In genomic region chr7:41421056-41421455, GRCh38 we compare ENCODE assay signal across 17 cellular contexts.
A peak's percentile ranks its signal among the peaks of the same experiment; 100 is the strongest.
DNase-seq lines count a peak whose midpoint lies in the region; ATAC-seq and TF ChIP-seq lines count a peak whose summit lies in the region.
"Had no signal": no experiment of that assay in that cellular context is flagged by ENCODE, and none has a peak within 500 bp of the region (broad histone marks: within the 10 kb centered on the region; RNA-seq: fewer than 3 reads in every experiment).

No MANE protein-coding gene starts in this region.

- no peaks in the 10 kb centered on the region for H3K27me3 Mint-ChIP-seq in GM23338 (ENCODE audit: insufficient read depth, low read depth, poor library complexity)
- H3K27me3 Mint-ChIP-seq: B cell; CD4-positive, alpha-beta T cell had no signal

- DNase-seq in AG10803 (ENCODE audit: low read depth): peak; percentile 53
- no peak for DNase-seq in GM23338 (ENCODE audit: low spot score)
- no peak for DNase-seq in smooth muscle cell (lab: John Stamatoyannopoulos, UW; ENCODE audit: unreplicated experiment)
- no peak for DNase-seq in amniotic stem cell (lab: John Stamatoyannopoulos, UW)
- no peak for DNase-seq in heart right ventricle
- DNase-seq in gastrocnemius medialis: no peak
- DNase-seq: Caco-2; Calu3; CD4-positive, alpha-beta T cell; CD8-positive, alpha-beta T cell; DMS79 treated with DMSO at 0.1 percent for 48 hours; GF-D8 had no signal

- TF ChIP-seq CTCF in AG10803 (conservative IDR thresholded peaks at IDR 0.05; ENCODE audit: low read length) (no peak), GM23338 (conservative IDR thresholded peaks at IDR 0.05; ENCODE audit: low read depth in 2 of 2) (no peak), smooth muscle cell (IDR thresholded peaks at IDR 0.05; ENCODE audit: borderline replicate concordance, insufficient read depth, poor library complexity, severe bottlenecking) (no peak), heart right ventricle (IDR thresholded peaks at IDR 0.05) (no peak), gastrocnemius medialis (IDR thresholded peaks at IDR 0.05 in 4 of 5, conservative IDR thresholded peaks at IDR 0.05 in 1 of 5) (no peak)

- no peaks in the 10 kb centered on the region; the same call in 1 of the 2 replicates for H3K4me1 ChIP-seq in GM23338 (ENCODE audit: insufficient read depth)
- no peaks in the 10 kb centered on the region for H3K4me1 ChIP-seq in smooth muscle cell (ENCODE audit: low read depth)
- no peaks in the 10 kb centered on the region for H3K4me1 ChIP-seq in heart right ventricle
- H3K4me1 ChIP-seq in gastrocnemius medialis: no peaks in the 10 kb centered on the region
- H3K4me1 ChIP-seq: A549; BLaER1 treated with 17β-estradiol and CSF1 and Interleukin-3, amounts not matched to agents 10 nM and 100 nM; Caco-2 had no signal

- no peak overlapping the region for H3K4me3 Mint-ChIP-seq in GM23338
- H3K4me3 Mint-ChIP-seq: B cell; CD4-positive, alpha-beta T cell; CD8-positive, alpha-beta T cell had no signal

- H3K4me3 ChIP-seq in AG10803 (ENCODE audit: low read length) (no peak overlapping the region), GM23338 (no peak overlapping the region), smooth muscle cell (no peak overlapping the region), heart right ventricle (no peak overlapping the region), gastrocnemius medialis (no peak overlapping the region)
- H3K4me3 ChIP-seq: A549; BLaER1 treated with 17β-estradiol and CSF1 and Interleukin-3, amounts not matched to agents 10 nM and 100 nM had no signal

- H3K9me2 ChIP-seq in GM23338 (ENCODE audit: insufficient read depth): no peaks in the 10 kb centered on the region

- H3K9ac ChIP-seq in smooth muscle cell (ENCODE audit: low read depth): no peak overlapping the region
- H3K9ac ChIP-seq: BLaER1 treated with 17β-estradiol and CSF1 and Interleukin-3, amounts not matched to agents 10 nM and 100 nM had no signal

- TF ChIP-seq POLR2A in gastrocnemius medialis (IDR thresholded peaks at IDR 0.05): no peak

- no peaks in the 10 kb centered on the region for H3F3A ChIP-seq in GM23338 (replicated peaks; ENCODE audit: low read depth)
- peaks cover 5% of the 10 kb centered on the region for H3F3A ChIP-seq in smooth muscle cell (ENCODE audit: low read depth)

- H3K27ac ChIP-seq in GM23338 (ENCODE audit: low read depth): no peak overlapping the region
- H3K27ac ChIP-seq in smooth muscle cell (ENCODE audit: low read depth): no peak overlapping the region
- H3K27ac ChIP-seq in heart right ventricle: no peak overlapping the region
- H3K27ac ChIP-seq in gastrocnemius medialis: no peak overlapping the region
- H3K27ac ChIP-seq: 22Rv1; A549; BLaER1 treated with 17β-estradiol and CSF1 and Interleukin-3, amounts not matched to agents 10 nM and 100 nM; C4-2B had no signal

- in situ Hi-C loops in gastrocnemius medialis (cut with MboI; ENCODE audit: low sequenced_read_pairs in 4 of 4): loop anchor here in 1 of 4 donors (25.0 kb wide), 1 partner anchor 91 kb away; no protein-coding TSS in a partner anchor

- no peak overlapping the region for H3K27ac Mint-ChIP-seq in GM23338
- H3K27ac Mint-ChIP-seq: B cell; CD4-positive, alpha-beta T cell; CD8-positive, alpha-beta T cell had no signal

- no peaks in the 10 kb centered on the region for H3K36me3 ChIP-seq in GM23338 (ENCODE audit: insufficient read depth)
- H3K36me3 ChIP-seq in smooth muscle cell (ENCODE audit: low read depth): no peaks in the 10 kb centered on the region
- no peaks in the 10 kb centered on the region for H3K36me3 ChIP-seq in heart right ventricle
- no peaks in the 10 kb centered on the region for H3K36me3 ChIP-seq in gastrocnemius medialis
- H3K36me3 ChIP-seq: BLaER1 treated with 17β-estradiol and CSF1 and Interleukin-3, amounts not matched to agents 10 nM and 100 nM had no signal

- H3K9me3 Mint-ChIP-seq in GM23338: no peaks in the 10 kb centered on the region

- H3K36me3 Mint-ChIP-seq in GM23338 (ENCODE audit: low read depth): no peaks in the 10 kb centered on the region
- H3K36me3 Mint-ChIP-seq: CD8-positive, alpha-beta T cell had no signal

- H3K4me2 ChIP-seq in GM23338 (no peak overlapping the region), smooth muscle cell (no peak overlapping the region)
- H3K4me2 ChIP-seq: A549; BLaER1 treated with 17β-estradiol and CSF1 and Interleukin-3, amounts not matched to agents 10 nM and 100 nM had no signal

- intact Hi-C loops in heart right ventricle (cut with DNase I) (no loop called here), gastrocnemius medialis (cut with DNase I; ENCODE audit: low total_unique reads) (no loop called here)

- 78% methylated on average over 3 of the region's 3 CpGs for WGBS in smooth muscle cell (ENCODE audit: low lambda C conversion rate)
- 86 to 94% methylated on average over 3 of the region's 3 CpGs for WGBS in heart right ventricle, 2 donors

- H3K9me3 ChIP-seq in smooth muscle cell (replicated peaks; ENCODE audit: low read depth) (no peaks in the 10 kb centered on the region), heart right ventricle (no peaks in the 10 kb centered on the region), gastrocnemius medialis (no peaks in the 10 kb centered on the region)
- H3K9me3 ChIP-seq: A549; BLaER1 treated with 17β-estradiol and CSF1 and Interleukin-3, amounts not matched to agents 10 nM and 100 nM; Caco-2 had no signal

- H3K79me2 ChIP-seq in GM23338 (replicated peaks; ENCODE audit: insufficient read depth) (no peaks in the 10 kb centered on the region), smooth muscle cell (ENCODE audit: low read depth) (no peaks in the 10 kb centered on the region)

- H2AFZ ChIP-seq in GM23338 (0 out of 2 replicates have a peak overlapping the region, but pooled peaks have one; percentile 48), smooth muscle cell (ENCODE audit: low read depth) (peak overlapping the region; percentile 57)

- H4K20me1 ChIP-seq in GM23338 (replicated peaks; ENCODE audit: insufficient read depth) (no peaks in the 10 kb centered on the region), smooth muscle cell (ENCODE audit: low read depth) (no peaks in the 10 kb centered on the region)
- H4K20me1 ChIP-seq: BLaER1 treated with 17β-estradiol and CSF1 and Interleukin-3, amounts not matched to agents 10 nM and 100 nM had no signal

- H3K27me3 ChIP-seq in GM23338 (ENCODE audit: insufficient read depth): no peaks in the 10 kb centered on the region
- H3K27me3 ChIP-seq in smooth muscle cell (ENCODE audit: low read depth): no peaks in the 10 kb centered on the region
- no peaks in the 10 kb centered on the region for H3K27me3 ChIP-seq in heart right ventricle
- H3K27me3 ChIP-seq in gastrocnemius medialis: no peaks in the 10 kb centered on the region
- H3K27me3 ChIP-seq: BLaER1 treated with 17β-estradiol and CSF1 and Interleukin-3, amounts not matched to agents 10 nM and 100 nM had no signal

- no peak for ATAC-seq in GM23338
- no peak for ATAC-seq in heart right ventricle
- ATAC-seq in gastrocnemius medialis: no peak
- ATAC-seq: A549; CD8-positive, alpha-beta T cell had no signal

- H3K4me1 Mint-ChIP-seq in GM23338: peaks cover 6% of the 10 kb centered on the region
- H3K4me1 Mint-ChIP-seq: B cell had no signal

TF ChIP-seq in GM23338, 12 proteins besides CTCF, POLR2A, EP300 and RAD21 (continues in another document):
- TF ChIP-seq REST (IDR thresholded peaks at IDR 0.05; ENCODE audit: unreplicated experiment): no peak
- no peak for TF ChIP-seq CREB1 (CRISPR knock-in tag; IDR thresholded peaks at IDR 0.05; ENCODE audit: low read depth)
- TF ChIP-seq ZNF114 (CRISPR knock-in tag; IDR thresholded peaks at IDR 0.05): no peak
- no peak for TF ChIP-seq JUNB (IDR thresholded peaks at IDR 0.05; ENCODE audit: unreplicated experiment)
- TF ChIP-seq POLR2AphosphoS5 (IDR thresholded peaks at IDR 0.05; ENCODE audit: low read depth): no peak
- TF ChIP-seq ETS1 (IDR thresholded peaks at IDR 0.05): no peak
- TF ChIP-seq EZH2 (IDR thresholded peaks at IDR 0.05; ENCODE audit: low read depth, unreplicated experiment): no peak
- TF ChIP-seq STAT1 (IDR thresholded peaks at IDR 0.05; ENCODE audit: unreplicated experiment): no peak
- TF ChIP-seq ZNF331 (CRISPR knock-in tag; IDR thresholded peaks at IDR 0.05; ENCODE audit: low read depth): no peak
- no peak for TF ChIP-seq EZH2phosphoT487 (IDR thresholded peaks at IDR 0.05; ENCODE audit: unreplicated experiment)
